ENCODE assay signal across 1 cellular context in genomic region chr2:75134802-75135201, GRCh38.
TF ChIP-seq lines count a peak whose summit lies in the region.

No MANE protein-coding gene starts in this region.

TF ChIP-seq in HEK293, 187 proteins besides CTCF, POLR2A, EP300 and RAD21 (continued from another document):
- TF ChIP-seq ZNF513 (tag by site-specific recombination; IDR thresholded peaks at IDR 0.05) (no peak), ZNF341 (tag by site-specific recombination; IDR thresholded peaks at IDR 0.05; ENCODE audit: low read depth) (no peak), SP3 (tag by site-specific recombination; IDR thresholded peaks at IDR 0.05) (no peak), ZIC2 (tag by site-specific recombination; IDR thresholded peaks at IDR 0.05) (peak; percentile 61), GLIS1 (tag by site-specific recombination; IDR thresholded peaks at IDR 0.05) (0 out of 2 replicates have a peak, but pooled peaks have one; percentile 9), TRIM28 (IDR thresholded peaks at IDR 0.05; ENCODE audit: borderline replicate concordance, low read length) (no peak), PRDM4 (tag by site-specific recombination; IDR thresholded peaks at IDR 0.05) (no peak)
TF ChIP-seq in HEK293: peak in this region for 2.
